ENCODE assay signal across 22 cellular contexts in genomic region chr9:133949486-133950061, GRCh38. TPM values are rescaled to one million over a fixed set of nuclear protein-coding genes. Genes with fewer than 3 reads are reported as not detected.
DNase-seq lines count a peak whose midpoint lies in the region; ATAC-seq, FAIRE-seq and TF ChIP-seq lines count a peak whose summit lies in the region.
"Had no signal": no experiment of that assay in that cellular context is flagged by ENCODE, and none has a peak within 500 bp of the region (broad histone marks: within the 10 kb centered on the region; RNA-seq: fewer than 3 reads in every experiment).

No MANE protein-coding gene starts in this region.

- H4K5ac ChIP-seq in H9 (ENCODE audit: insufficient read length, low read depth, low read length) (no peak overlapping the region), H1 (ENCODE audit: insufficient read length, low read depth, low read length) (no peak overlapping the region)

- H3K18ac ChIP-seq in H9 (ENCODE audit: insufficient read length, low read depth, low read length) (no peak overlapping the region), H1 (ENCODE audit: extremely low read depth, low read length) (peak overlapping the region; percentile 48; the same call in 1 of the 2 replicates)

- H3K9me3 Mint-ChIP-seq in H9, result no peaks in the 10 kb centered on the region
- H3K9me3 Mint-ChIP-seq: activated CD4-positive, alpha-beta T cell treated with anti-CD3 and anti-CD28 coated beads, Interleukin-2, amount 10 ng/mL, durations not matched to agents 24 days and 14 days; activated T-cell treated with anti-CD3 and anti-CD28 coated beads, Interleukin-2, amount 50 U/mL, for 24 hours had no signal

- intact Hi-C loops in psoas muscle (cut with DNase I) (no loop called here), head of caudate nucleus (cut with DNase I) (no loop called here)

- H3K27ac ChIP-seq in H9 (ENCODE audit: insufficient read length, low read depth, low read length) (no peak overlapping the region), H1 (ENCODE audit: low read depth, low read length) (no peak overlapping the region), psoas muscle (no peak overlapping the region)
- H3K27ac ChIP-seq: gastrocnemius medialis, SJSA1 had no signal

- no peak overlapping the region for H2BK12ac ChIP-seq in H9 (ENCODE audit: insufficient read length, low read depth, low read length)
- H2BK12ac ChIP-seq in H1 (ENCODE audit: low read depth, low read length), result no peak overlapping the region

- H3K9me3 ChIP-seq in H9 (ENCODE audit: control insufficient read depth, low read depth, low read length) (no peaks in the 10 kb centered on the region), H1 (ENCODE audit: insufficient read depth in 2 of 2, low read depth in 1 of 2, low read length in 1 of 2) (no peaks in the 10 kb centered on the region), psoas muscle (no peaks in the 10 kb centered on the region)
- H3K9me3 ChIP-seq: gastrocnemius medialis, sigmoid colon, SJSA1, tibial nerve had no signal

- no peak for TF ChIP-seq RAD21 in H1 (IDR thresholded peaks at IDR 0.05 in 1 of 2, conservative IDR thresholded peaks at IDR 0.05 in 1 of 2; ENCODE audit: low read depth in 2 of 2, low read length in 2 of 2)

- H3K23ac ChIP-seq in H9 (ENCODE audit: insufficient read length, low read depth, low read length) (no peak overlapping the region), H1 (ENCODE audit: insufficient read length) (no peak overlapping the region)

- H3K27me3 ChIP-seq in H9 (ENCODE audit: insufficient read depth, low read length) (no peaks in the 10 kb centered on the region), H1 (replicated peaks in 1 of 4; ENCODE audit: control insufficient read depth in 3 of 4, extremely low read depth in 1 of 4, insufficient read depth in 3 of 4, low read length in 3 of 4) (no peaks in the 10 kb centered on the region), psoas muscle (ENCODE audit: insufficient read depth in 3 of 3, low read length in 2 of 3) (peaks cover 0 to 24% (median 9%) of the 10 kb centered on the region in 3 donors)
- H3K27me3 ChIP-seq: sigmoid colon, SJSA1, tibial nerve had no signal

- no peak overlapping the region for H3K4me3 Mint-ChIP-seq in H9
- H3K4me3 Mint-ChIP-seq: activated CD4-positive, alpha-beta T cell treated with anti-CD3 and anti-CD28 coated beads, Interleukin-2, amount 10 ng/mL, durations not matched to agents 24 days and 14 days; activated naive CD8-positive, alpha-beta T cell; activated T-cell treated with anti-CD3 and anti-CD28 coated beads, Interleukin-2, amount 50 U/mL, for 24 hours; CD14-positive monocyte had no signal

- no peak overlapping the region for H3K9ac ChIP-seq in H9 (ENCODE audit: extremely low read depth, insufficient read length, low read length)
- no peak overlapping the region for H3K9ac ChIP-seq in H1 (replicated peaks in 1 of 4; ENCODE audit: extremely low read depth in 1 of 4, low read depth in 3 of 4, low read length in 3 of 4)

- H2BK20ac ChIP-seq in H9 (ENCODE audit: low read depth, low read length, poor library complexity, severe bottlenecking) (no peak overlapping the region), H1 (ENCODE audit: low read length) (no peak overlapping the region)

- H2AFZ ChIP-seq in H9 (ENCODE audit: low read length), result no peak overlapping the region
- H2AFZ ChIP-seq in H1 (ENCODE audit: low read length), result no peak overlapping the region

- POLR2A ChIA-PET in H1 (lab: Charles Lee; ENCODE audit: partially characterized antibody), result interaction anchor here (0.6 to 0.9 kb wide), 2 partner anchors 31 to 226 kb away, joined by 3 read pairs; no protein-coding TSS in a partner anchor

- H3K36me3 Mint-ChIP-seq in H9 (ENCODE audit: insufficient read depth in 1 of 3, low read depth in 3 of 3), result peaks cover 0 to 17% (median 2%) of the 10 kb centered on the region in 3 experiments; a peak in 2 of 7 replicates
- H3K36me3 Mint-ChIP-seq: activated naive CD8-positive, alpha-beta T cell had no signal

- H4K91ac ChIP-seq in H9 (ENCODE audit: insufficient read length, low read depth, low read length) (no peak overlapping the region), H1 (replicated peaks; ENCODE audit: insufficient read length, low read length) (no peak overlapping the region)

- DNase-seq in COLO668 (lab: John Stamatoyannopoulos, UW; ENCODE audit: unreplicated experiment) (peak; percentile 36), H9 (no peak), H1 (ENCODE audit: low read depth in 1 of 2, low spot score in 2 of 2) (no peak), psoas muscle (peak; percentile 5 to 25), head of caudate nucleus (no peak), kidney glomerular epithelial cell (lab: John Stamatoyannopoulos, UW) (no peak)
- DNase-seq: activated CD4-positive, alpha-beta T cell treated with anti-CD3 and anti-CD28 coated beads, Interleukin-2, amount 10 ng/mL, durations not matched to agents 24 days and 14 days; activated effector memory CD4-positive, alpha-beta T cell treated with anti-CD3 and anti-CD28 coated beads, Interleukin-2, amount 50 U/mL, for 16 hours; activated T-cell treated with anti-CD3 and anti-CD28 coated beads, Interleukin-2, amount 50 U/mL, for 24 hours; gastrocnemius medialis; Kasumi-1; NCI-H1417 treated with DMSO at 0.1 percent for 48 hours; NCI-H748 treated with DMSO at 0.1 percent for 48 hours; sigmoid colon; stimulated activated CD4-positive, alpha-beta T cell treated with anti-CD3 and anti-CD28 coated beads, Interleukin-4, amount 100 ng/mL, for 1 hour had no signal

- no peak for TF ChIP-seq POLR2A in H1 (IDR thresholded peaks at IDR 0.05; ENCODE audit: control extremely low read depth in 1 of 2, low read depth in 2 of 2, low read length in 2 of 2)

- no peak overlapping the region for H3K4me3 ChIP-seq in H1 (ENCODE audit: extremely low read depth in 1 of 4, insufficient read depth in 2 of 4, low read depth in 3 of 4, low read length in 4 of 4)
- H3K4me3 ChIP-seq in psoas muscle, result no peak overlapping the region
- H3K4me3 ChIP-seq: gastrocnemius medialis, sigmoid colon, SJSA1, tibial nerve had no signal

- H3K56ac ChIP-seq in H9 (ENCODE audit: insufficient read length, low read depth, low read length) (no peak overlapping the region), H1 (replicated peaks; ENCODE audit: insufficient read length, low read depth, low read length) (no peak overlapping the region)

- H3K4me2 ChIP-seq in H9 (ENCODE audit: insufficient read depth, insufficient read length, low read length), result no peak overlapping the region
- no peak overlapping the region for H3K4me2 ChIP-seq in H1 (ENCODE audit: insufficient read depth in 1 of 2, low read depth in 2 of 2, low read length in 2 of 2)

- no peak overlapping the region for H2BK120ac ChIP-seq in H9 (ENCODE audit: low read depth, low read length, poor library complexity, severe bottlenecking)
- no peak overlapping the region for H2BK120ac ChIP-seq in H1 (replicated peaks; ENCODE audit: low read depth, low read length)

- H2BK15ac ChIP-seq in H9 (ENCODE audit: low read depth, low read length) (no peak overlapping the region), H1 (ENCODE audit: low read length) (no peak overlapping the region)

- H4K20me1 ChIP-seq in H9 (ENCODE audit: control insufficient read depth, insufficient read depth, insufficient read length), result peaks cover 4% of the 10 kb centered on the region
- peaks cover 14 to 22% of the 10 kb centered on the region in 2 experiments for H4K20me1 ChIP-seq in H1 (replicated peaks in 1 of 2; ENCODE audit: control insufficient read depth in 1 of 2, insufficient read depth in 2 of 2, low read length in 2 of 2)

- H3K36me3 ChIP-seq in H1 (ENCODE audit: control insufficient read depth in 2 of 4, insufficient read depth in 4 of 4, low read length in 3 of 4) (no peaks in the 10 kb centered on the region; a peak in 1 of 8 replicates), psoas muscle (ENCODE audit: insufficient read depth in 1 of 2, low read depth in 1 of 2) (no peaks in the 10 kb centered on the region)
- H3K36me3 ChIP-seq: gastrocnemius medialis, sigmoid colon had no signal

- ATAC-seq in psoas muscle (no peak), GM21390 (IDR thresholded peaks at IDR 0.05; ENCODE audit: unreplicated experiment) (no peak)
- ATAC-seq: gastrocnemius medialis had no signal

- H3K4ac ChIP-seq in H9 (ENCODE audit: low read depth, low read length) (no peak overlapping the region), H1 (replicated peaks; ENCODE audit: insufficient read length, low read depth, low read length) (no peak overlapping the region)

- H3K27me3 Mint-ChIP-seq in H9 (ENCODE audit: low read depth), result no peaks in the 10 kb centered on the region
- H3K27me3 Mint-ChIP-seq: activated CD4-positive, alpha-beta T cell treated with anti-CD3 and anti-CD28 coated beads, Interleukin-2, amount 10 ng/mL, durations not matched to agents 24 days and 14 days; activated naive CD8-positive, alpha-beta T cell; activated T-cell treated with anti-CD3 and anti-CD28 coated beads, Interleukin-2, amount 50 U/mL, for 24 hours had no signal

- peak overlapping the region in 2 of 3 experiments; percentile 91 to 95; a peak in 4 of 7 replicates for H3K27ac Mint-ChIP-seq in H9
- H3K27ac Mint-ChIP-seq: activated CD4-positive, alpha-beta T cell treated with anti-CD3 and anti-CD28 coated beads, Interleukin-2, amount 10 ng/mL, durations not matched to agents 24 days and 14 days; activated naive CD8-positive, alpha-beta T cell; activated T-cell treated with anti-CD3 and anti-CD28 coated beads, Interleukin-2, amount 50 U/mL, for 24 hours had no signal

- CTCF ChIA-PET in H1 (lab: Charles Lee; ENCODE audit: partially characterized antibody), result interaction anchor here (0.7 to 2.8 kb wide), 5 partner anchors 8 to 156 kb away, joined by 3 to 8 read pairs (median 4); no protein-coding TSS in a partner anchor

- H3K14ac ChIP-seq in H9 (ENCODE audit: insufficient read depth, low read length), result 0 out of 2 replicates have a peak overlapping the region, but pooled peaks have one; percentile 26
- no peak overlapping the region for H3K14ac ChIP-seq in H1 (ENCODE audit: insufficient read length)

- H3K79me1 ChIP-seq in H9 (ENCODE audit: insufficient read depth, low read depth, low read length, poor library complexity, severe bottlenecking) (peaks cover 9% of the 10 kb centered on the region), H1 (ENCODE audit: low read depth, low read length) (peaks cover 16% of the 10 kb centered on the region)

- no peak overlapping the region for H2BK5ac ChIP-seq in H9 (ENCODE audit: insufficient read length, low read length)
- peak overlapping the region; percentile 71; the same call in 1 of the 2 replicates for H2BK5ac ChIP-seq in H1 (ENCODE audit: low read depth, low read length)

- H3K4me1 Mint-ChIP-seq in H9, result peaks cover 29 to 34% of the 10 kb centered on the region in 2 experiments

- TF ChIP-seq EP300 in H1 (IDR thresholded peaks at IDR 0.05; ENCODE audit: borderline replicate concordance in 1 of 2, low read depth in 2 of 2, low read length in 2 of 2), result no peak

- no peak overlapping the region for H3T11ph ChIP-seq in H9 (ENCODE audit: low read length)

- WGBS in H9 (ENCODE audit: extremely low coverage, insufficient read length, low lambda C conversion rate), result no CpG with 5 or more reads among the region's 14 CpGs
- 91% methylated on average over 14 of the region's 14 CpGs; no CpG with 5 or more reads in 1 of the 2 experiments for WGBS in H1 (ENCODE audit: extremely low coverage in 1 of 2, insufficient coverage in 1 of 2, insufficient read length in 1 of 2, insufficient replicate concordance in 2 of 2, low coverage in 1 of 2, low lambda C conversion rate in 2 of 2, missing lambda C conversion rate in 1 of 2), 2 experiments
- 75 to 82% (median 80%) methylated on average over 14 of the region's 14 CpGs for WGBS in psoas muscle, 3 donors

- H3K4me1 ChIP-seq in H9 (ENCODE audit: insufficient read depth, low read length), result peaks cover 2% of the 10 kb centered on the region; the same call in 1 of the 2 replicates
- H3K4me1 ChIP-seq in H1 (replicated peaks in 1 of 4; ENCODE audit: control insufficient read depth in 3 of 4, insufficient read depth in 4 of 4, low read length in 3 of 4), result peaks cover 0 to 11% (median 5%) of the 10 kb centered on the region in 4 experiments; a peak in 4 of 7 replicates
- no peaks in the 10 kb centered on the region for H3K4me1 ChIP-seq in psoas muscle
- H3K4me1 ChIP-seq: gastrocnemius medialis had no signal

- no peak for FAIRE-seq in H1 (lab: Jason Lieb, UNC)
- FAIRE-seq: colon, H54 had no signal

- H2AK5ac ChIP-seq in H9 (ENCODE audit: insufficient read length, low read length) (no peak overlapping the region), H1 (ENCODE audit: low read depth, low read length) (no peak overlapping the region; the same call in 1 of the 2 replicates)

- H4K8ac ChIP-seq in H9 (replicated peaks; ENCODE audit: insufficient read length, low read depth, low read length), result no peak overlapping the region
- H4K8ac ChIP-seq in H1 (ENCODE audit: extremely low read depth, insufficient read depth, low read length), result no peak overlapping the region; the same call in 1 of the 2 replicates

- H3K23me2 ChIP-seq in H9 (ENCODE audit: insufficient read length, low read depth, low read length, poor library complexity, severe bottlenecking) (no peaks in the 10 kb centered on the region), H1 (ENCODE audit: low read depth, low read length) (no peaks in the 10 kb centered on the region)

- TF ChIP-seq CTCF in H9 (conservative IDR thresholded peaks at IDR 0.05), result no peak
- TF ChIP-seq CTCF in H1 (IDR thresholded peaks at IDR 0.05; ENCODE audit: control extremely low read depth in 1 of 3, insufficient read depth in 1 of 3, low read depth in 1 of 3, low read length in 3 of 3), result no peak
- no peak for TF ChIP-seq CTCF in psoas muscle (IDR thresholded peaks at IDR 0.05)

- H3K79me2 ChIP-seq in H9 (ENCODE audit: insufficient read depth, low read length) (peaks cover 7% of the 10 kb centered on the region; the same call in 1 of the 2 replicates), H1 (ENCODE audit: control insufficient read depth in 1 of 2, insufficient read depth in 2 of 2, low read length in 2 of 2) (peaks cover 0 to 84% of the 10 kb centered on the region in 2 experiments; a peak in 2 of 4 replicates)

RNA-seq across cellular contexts. Expression of gene VAV2, which starts 42.5 kb away (rescaled TPM):
- 58.7 and 58.9 TPM in 2 replicates for total RNA-seq in H9 (2021)
- 34.6 and 37.6 TPM in 2 replicates for total RNA-seq in H1 (2021; fragmentation: NEBNext Ultra II Directional; extraction: Animal tissue kit (Norgen Biotek cat#: 25700))
- 13.6 and 17.6 TPM in 2 replicates for polyA plus RNA-seq in H1 (2011; rRNA removed)
- polyA plus RNA-seq in H1 (2011; cell fraction: cytosol; rRNA removed), result 20.6 TPM
- polyA plus RNA-seq in H1 (2011; cell fraction: nucleus; rRNA removed), result 40.6 TPM
- polyA plus RNA-seq in H1 (2012, experiment 1 of 2), result 20.5 to 32.6 TPM (median 30.1 TPM) in 4 replicates
- 11.5 TPM for polyA plus RNA-seq in H1 (2012, experiment 2 of 2)
- polyA plus RNA-seq in H1 (2013, experiment 1 of 2), result 15.7 TPM
- polyA plus RNA-seq in H1 (2013, experiment 2 of 2), result 15.9 TPM
- 28.1 and 28.9 TPM in 2 replicates for polyA minus RNA-seq in H1 (2011; rRNA and poly(A)+ RNA removed)
- polyA minus RNA-seq in H1 (2011; cell fraction: cytosol; rRNA and poly(A)+ RNA removed), result 19.7 TPM
- polyA minus RNA-seq in H1 (2011; cell fraction: nucleus; rRNA and poly(A)+ RNA removed), result 22.4 TPM
- 1 to 10 TPM; 1.3 to 2.9 (median 1.8) TPM for total RNA-seq in psoas muscle
- polyA plus RNA-seq in psoas muscle, result 1 to 10 TPM in 1 of 3 donors, under 1 TPM in 2; 0.70 to 1.8 (median 0.73) TPM

Comparison
In these comparisons a context has a peak if more than half of its experiments do, and no peak if none do; other contexts are left out.
1. DNase-seq: peak in COLO668 (single experiment) and psoas muscle (2 of 2); none in H9 (single experiment), H1 (0 of 2), head of caudate nucleus (0 of 42) and kidney glomerular epithelial cell (single experiment).